In genomic region chr13:35055705-35056104, GRCh38 we compare ENCODE assay signal across 20 cellular contexts.
DNase-seq lines count a peak whose midpoint lies in the region; ATAC-seq, FAIRE-seq and TF ChIP-seq lines count a peak whose summit lies in the region.
"Had no signal": no experiment of that assay in that cellular context is flagged by ENCODE, and none has a peak within 500 bp of the region (broad histone marks: within the 10 kb centered on the region; RNA-seq: fewer than 3 reads in every experiment).

No MANE protein-coding gene starts in this region.

- H3K4me3 Mint-ChIP-seq in activated CD8-positive, alpha-beta memory T cell treated with anti-CD3 and anti-CD28 coated beads, Interleukin-2, amount 10 ng/mL, durations not matched to agents 7 days and 5 days, result no peak overlapping the region
- H3K4me3 Mint-ChIP-seq: B cell; CD4-positive, alpha-beta T cell; CD8-positive, alpha-beta T cell had no signal

- H2AK9ac ChIP-seq in IMR-90 (replicated peaks; ENCODE audit: low read depth, low read length, poor library complexity), result no peak overlapping the region

- no peaks in the 10 kb centered on the region for H3K36me3 Mint-ChIP-seq in activated CD8-positive, alpha-beta memory T cell treated with anti-CD3 and anti-CD28 coated beads, Interleukin-2, amount 10 ng/mL, durations not matched to agents 7 days and 5 days

- H2AK5ac ChIP-seq in IMR-90 (ENCODE audit: low read depth, low read length), result no peak overlapping the region

- H3K4ac ChIP-seq in IMR-90 (ENCODE audit: low read depth, low read length), result no peak overlapping the region

- no peaks in the 10 kb centered on the region for H3K9me3 Mint-ChIP-seq in activated CD8-positive, alpha-beta memory T cell treated with anti-CD3 and anti-CD28 coated beads, Interleukin-2, amount 10 ng/mL, durations not matched to agents 7 days and 5 days (ENCODE audit: low read depth)
- H3K9me3 Mint-ChIP-seq: CD4-positive, alpha-beta T cell; CD8-positive, alpha-beta T cell had no signal

- FAIRE-seq in A549 (lab: Jason Lieb, UNC) (no peak), islet of Langerhans (lab: Jason Lieb, UNC) (peak; percentile 93)
- FAIRE-seq: D721Med, GM12878, GM12892, GM19239 had no signal

- CTCF ChIA-PET in A549 (lab: Yijun Ruan, JAX), result no interaction called here
- CTCF ChIA-PET in IMR-90 (lab: Yijun Ruan, JAX), result no interaction called here
- CTCF ChIA-PET in activated CD8-positive, alpha-beta memory T cell treated with anti-CD3 and anti-CD28 coated beads, Interleukin-2, amount 10 ng/mL, durations not matched to agents 7 days and 5 days (lab: Charles Lee), result no interaction called here

- ATAC-seq in A549 (no peak), IMR-90 (ENCODE audit: low read depth) (no peak), GM18505 (IDR thresholded peaks at IDR 0.05; ENCODE audit: unreplicated experiment) (no peak)
- no peak for ATAC-seq in activated CD8-positive, alpha-beta memory T cell treated with anti-CD3 and anti-CD28 coated beads, Interleukin-2, amount 10 ng/mL, durations not matched to agents 7 days and 5 days
- ATAC-seq: CD8-positive, alpha-beta T cell; GM12878 had no signal

- TF ChIP-seq CTCF in A549 (IDR thresholded peaks at IDR 0.05) (no peak), IMR-90 (conservative IDR thresholded peaks at IDR 0.05; ENCODE audit: low read depth, low read length) (no peak)

- no peaks in the 10 kb centered on the region for H3K9me1 ChIP-seq in IMR-90 (ENCODE audit: insufficient read depth, low read length)

- H3K79me1 ChIP-seq in IMR-90 (ENCODE audit: low read depth in 1 of 2, low read length in 2 of 2), result no peaks in the 10 kb centered on the region

- no peak overlapping the region for H2BK120ac ChIP-seq in IMR-90 (ENCODE audit: low read depth, low read length)

- no peaks in the 10 kb centered on the region for H4K20me1 ChIP-seq in IMR-90 (ENCODE audit: insufficient read depth, low read length)
- H4K20me1 ChIP-seq: BLaER1 treated with 17β-estradiol and CSF1 and Interleukin-3, amounts not matched to agents 10 nM and 100 nM had no signal

- no peak overlapping the region for H3K56ac ChIP-seq in IMR-90 (ENCODE audit: extremely low read depth, insufficient read depth, low read length)

- no peaks in the 10 kb centered on the region for H3K27me3 ChIP-seq in IMR-90 (ENCODE audit: control insufficient read depth, insufficient read depth, low read length)
- H3K27me3 ChIP-seq: BLaER1 treated with 17β-estradiol and CSF1 and Interleukin-3, amounts not matched to agents 10 nM and 100 nM had no signal

- H3K4me1 ChIP-seq in A549, result no peaks in the 10 kb centered on the region
- H3K4me1 ChIP-seq in IMR-90 (ENCODE audit: control insufficient read depth, insufficient read depth, low read length), result no peaks in the 10 kb centered on the region
- H3K4me1 ChIP-seq: BLaER1 treated with 17β-estradiol and CSF1 and Interleukin-3, amounts not matched to agents 10 nM and 100 nM; Caco-2 had no signal

- no peak overlapping the region for H3K14ac ChIP-seq in IMR-90 (replicated peaks; ENCODE audit: low read depth, low read length)

- H3K36me3 ChIP-seq in IMR-90 (ENCODE audit: control insufficient read depth, insufficient read depth, low read length), result no peaks in the 10 kb centered on the region
- H3K36me3 ChIP-seq: BLaER1 treated with 17β-estradiol and CSF1 and Interleukin-3, amounts not matched to agents 10 nM and 100 nM had no signal

- POLR2A ChIA-PET in A549 (lab: Yijun Ruan, JAX) (no interaction called here), IMR-90 (lab: Charles Lee; ENCODE audit: unreplicated experiment) (no interaction called here)

- dilution Hi-C loops in IMR-90 (cut with HindIII; ENCODE audit: low sequenced_read_pairs, unreplicated experiment), result no loop called here

- H3K4me3 ChIP-seq in A549, result no peak overlapping the region
- no peak overlapping the region for H3K4me3 ChIP-seq in IMR-90 (ENCODE audit: insufficient read depth, low read depth, low read length)
- H3K4me3 ChIP-seq: BLaER1 treated with 17β-estradiol and CSF1 and Interleukin-3, amounts not matched to agents 10 nM and 100 nM; GM12878 had no signal

- H2BK20ac ChIP-seq in IMR-90 (ENCODE audit: low read depth, low read length), result no peak overlapping the region

- DNase-seq in A549 (ENCODE audit: low read depth in 1 of 2, low spot score in 1 of 2) (no peak), IMR-90 (no peak), GDM1 (lab: John Stamatoyannopoulos, UW) (no peak)
- DNase-seq in activated CD8-positive, alpha-beta memory T cell treated with anti-CD3 and anti-CD28 coated beads, Interleukin-2, amount 10 ng/mL, durations not matched to agents 7 days and 5 days, result no peak
- DNase-seq: 8988T; AML-193; Caco-2; Calu3; CD4-positive, alpha-beta T cell; CD8-positive, alpha-beta T cell; DMS79 treated with DMSO at 0.1 percent for 48 hours had no signal

- intact Hi-C loops in IMR-90 (cut with micrococcal nuclease), result no loop called here

- H4K5ac ChIP-seq in IMR-90 (ENCODE audit: low read depth, low read length), result no peak overlapping the region

- no peak for TF ChIP-seq EP300 in A549 (IDR thresholded peaks at IDR 0.05)

- 91% methylated on average over 5 of the region's 5 CpGs for WGBS in A549 (ENCODE audit: missing lambda C conversion rate)
- no CpG with 5 or more reads among the region's 5 CpGs for WGBS in IMR-90 (ENCODE audit: extremely low coverage in 2 of 2, insufficient read length in 1 of 2), 2 experiments

- no peak overlapping the region for H2BK5ac ChIP-seq in IMR-90 (ENCODE audit: low read depth, low read length, poor library complexity, severe bottlenecking)

- no peaks in the 10 kb centered on the region for H3K9me3 ChIP-seq in A549
- H3K9me3 ChIP-seq in IMR-90 (ENCODE audit: control insufficient read depth, insufficient read depth, low read length), result no peaks in the 10 kb centered on the region
- H3K9me3 ChIP-seq: BLaER1 treated with 17β-estradiol and CSF1 and Interleukin-3, amounts not matched to agents 10 nM and 100 nM; Caco-2 had no signal

- no peak overlapping the region for H4K91ac ChIP-seq in IMR-90 (ENCODE audit: insufficient read depth, low read depth, low read length)

- no peak overlapping the region for H3K23ac ChIP-seq in IMR-90 (ENCODE audit: low read depth, low read length)

- H3K18ac ChIP-seq in IMR-90 (ENCODE audit: low read depth, low read length), result no peak overlapping the region

- H3K27me3 Mint-ChIP-seq in activated CD8-positive, alpha-beta memory T cell treated with anti-CD3 and anti-CD28 coated beads, Interleukin-2, amount 10 ng/mL, durations not matched to agents 7 days and 5 days, result no peaks in the 10 kb centered on the region
- H3K27me3 Mint-ChIP-seq: B cell; CD4-positive, alpha-beta T cell had no signal

- in situ Hi-C loops in IMR-90 (cut with MboI; ENCODE audit: low sequenced_read_pairs), result no loop called here

- TF ChIP-seq RAD21 in A549 (conservative IDR thresholded peaks at IDR 0.05 in 1 of 2, IDR thresholded peaks at IDR 0.05 in 1 of 2), result no peak
- no peak for TF ChIP-seq RAD21 in IMR-90 (IDR thresholded peaks at IDR 0.05; ENCODE audit: low read length)

- BruUV-seq in IMR-90 (replicated peaks; lab: Mats Ljungman, UMichigan), result no TSS peak

- H3K9ac ChIP-seq in IMR-90 (ENCODE audit: low read depth, low read length), result no peak overlapping the region
- H3K9ac ChIP-seq: BLaER1 treated with 17β-estradiol and CSF1 and Interleukin-3, amounts not matched to agents 10 nM and 100 nM had no signal

- no peaks in the 10 kb centered on the region for H3K4me1 Mint-ChIP-seq in activated CD8-positive, alpha-beta memory T cell treated with anti-CD3 and anti-CD28 coated beads, Interleukin-2, amount 10 ng/mL, durations not matched to agents 7 days and 5 days
- H3K4me1 Mint-ChIP-seq: B cell had no signal

- H4K8ac ChIP-seq in IMR-90 (ENCODE audit: low read depth in 2 of 2, low read length in 2 of 2), result no peak overlapping the region

- no peak for TF ChIP-seq POLR2A in A549 (IDR thresholded peaks at IDR 0.05; ENCODE audit: low read length)
- TF ChIP-seq POLR2A in IMR-90 (IDR thresholded peaks at IDR 0.05; ENCODE audit: low read depth, low read length), result no peak
- no peak for TF ChIP-seq POLR2A in GM18505 (IDR thresholded peaks at IDR 0.05; ENCODE audit: borderline replicate concordance, extremely low read depth, insufficient read depth, insufficient read length)

- no peak overlapping the region for H2BK15ac ChIP-seq in IMR-90 (ENCODE audit: low read depth, low read length)

- no peak overlapping the region for H2AFZ ChIP-seq in IMR-90 (replicated peaks; ENCODE audit: low read length, poor library complexity)

- H3K4me2 ChIP-seq in A549 (no peak overlapping the region), IMR-90 (ENCODE audit: low read depth, low read length) (no peak overlapping the region)
- H3K4me2 ChIP-seq: BLaER1 treated with 17β-estradiol and CSF1 and Interleukin-3, amounts not matched to agents 10 nM and 100 nM had no signal

- H3K27ac ChIP-seq in A549, result no peak overlapping the region
- no peak overlapping the region for H3K27ac ChIP-seq in IMR-90 (ENCODE audit: insufficient read depth, low read length)
- H3K27ac ChIP-seq: BLaER1 treated with 17β-estradiol and CSF1 and Interleukin-3, amounts not matched to agents 10 nM and 100 nM; C4-2B had no signal

- H3K27ac Mint-ChIP-seq in activated CD8-positive, alpha-beta memory T cell treated with anti-CD3 and anti-CD28 coated beads, Interleukin-2, amount 10 ng/mL, durations not matched to agents 7 days and 5 days, result no peak overlapping the region
- H3K27ac Mint-ChIP-seq: B cell; CD4-positive, alpha-beta T cell; CD8-positive, alpha-beta T cell had no signal

TF ChIP-seq in A549, 52 proteins besides CTCF, POLR2A, EP300 and RAD21 (continues in another document):
- TF ChIP-seq ZNF302 (CRISPR knock-in tag; IDR thresholded peaks at IDR 0.05), result no peak
- TF ChIP-seq JUNB (IDR thresholded peaks at IDR 0.05), result no peak
- TF ChIP-seq MAFK (IDR thresholded peaks at IDR 0.05; ENCODE audit: partially characterized antibody), result peak; percentile 40
- no peak for TF ChIP-seq MAZ (IDR thresholded peaks at IDR 0.05; ENCODE audit: borderline replicate concordance, low read depth, low read length)
- no peak for TF ChIP-seq CBX8 (IDR thresholded peaks at IDR 0.05)

TF ChIP-seq in IMR-90, 13 proteins besides CTCF, POLR2A, EP300 and RAD21:
- TF ChIP-seq MAFK (IDR thresholded peaks at IDR 0.05; ENCODE audit: low read depth, low read length) (peak; percentile 48), BHLHE40 (IDR thresholded peaks at IDR 0.05; ENCODE audit: low read depth, low read length) (no peak), ELK1 (IDR thresholded peaks at IDR 0.05; ENCODE audit: borderline replicate concordance, low read depth, low read length) (no peak)
